ENCODE assay signal across 9 cellular contexts in the genomic region with DNA sequence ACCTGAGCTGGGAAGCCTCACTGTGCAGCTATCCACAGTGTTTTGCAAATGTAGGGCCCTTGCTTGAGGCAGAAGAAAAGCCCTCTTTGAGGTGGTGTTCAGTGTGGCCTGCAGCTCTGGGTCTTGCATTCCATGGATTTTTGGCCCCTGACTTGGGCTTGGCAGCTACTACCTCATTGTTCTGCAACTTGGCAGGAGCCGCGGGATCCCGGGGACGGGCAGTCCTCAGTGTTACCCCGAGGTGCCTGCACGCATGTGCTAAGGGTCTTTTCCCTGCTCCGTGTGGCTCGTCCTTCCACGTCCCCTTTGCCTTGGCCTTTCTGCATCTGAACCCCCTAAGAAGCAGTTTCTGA. TPM values are rescaled to one million over a fixed set of nuclear protein-coding genes. Genes with fewer than 3 reads are reported as not detected.
DNase-seq lines count a peak whose midpoint lies in the region; ATAC-seq and TF ChIP-seq lines count a peak whose summit lies in the region.
"Had no signal": no experiment of that assay in that cellular context is flagged by ENCODE, and none has a peak within 500 bp of the region (broad histone marks: within the 10 kb centered on the region; RNA-seq: fewer than 3 reads in every experiment).

No MANE protein-coding gene starts in this region.

- no TSS peak for BruUV-seq in Panc1 (replicated peaks; lab: Mats Ljungman, UMichigan)

- in situ Hi-C loops in Panc1 (cut with HindIII; ENCODE audit: low pct_unique_long_range_greater_than_20kb, low sequenced_read_pairs): no loop called here

- ATAC-seq in Panc1: peak; percentile 68
- no peak for ATAC-seq in activated CD4-positive, alpha-beta T cell treated with anti-CD3 and anti-CD28 coated beads for 36 hours

- H3K4me3 Mint-ChIP-seq in mesothelial cell of epicardium: no peak overlapping the region
- no peak overlapping the region for H3K4me3 Mint-ChIP-seq in activated CD4-positive, alpha-beta T cell treated with anti-CD3 and anti-CD28 coated beads for 36 hours
- H3K4me3 Mint-ChIP-seq: CD4-positive, alpha-beta T cell had no signal

- H3K4me1 Mint-ChIP-seq in mesothelial cell of epicardium: peaks cover 40% of the 10 kb centered on the region
- H3K4me1 Mint-ChIP-seq in activated CD4-positive, alpha-beta T cell treated with anti-CD3 and anti-CD28 coated beads for 36 hours: peaks cover 11% of the 10 kb centered on the region

- POLR2A ChIA-PET in Panc1 (lab: Charles Lee): no interaction called here
- POLR2A ChIA-PET in activated CD4-positive, alpha-beta T cell treated with anti-CD3 and anti-CD28 coated beads for 36 hours (lab: Charles Lee): no interaction called here

- no peaks in the 10 kb centered on the region for H3K27me3 ChIP-seq in Panc1 (ENCODE audit: control insufficient read depth, insufficient read depth, low read length)

- peak overlapping the region; percentile 94 for H3K27ac ChIP-seq in Panc1 (ENCODE audit: low read length)

- no peaks in the 10 kb centered on the region for H3K36me3 ChIP-seq in Panc1 (ENCODE audit: control insufficient read depth, insufficient read depth, low read length)

- H3K9me3 ChIP-seq in Panc1 (ENCODE audit: control insufficient read depth, insufficient read depth, low read depth, low read length): no peaks in the 10 kb centered on the region

- H3K27ac Mint-ChIP-seq in mesothelial cell of epicardium: peak overlapping the region; percentile 56
- H3K27ac Mint-ChIP-seq in activated CD4-positive, alpha-beta T cell treated with anti-CD3 and anti-CD28 coated beads for 36 hours: no peak overlapping the region
- H3K27ac Mint-ChIP-seq: CD4-positive, alpha-beta T cell had no signal

- CTCF ChIA-PET in Panc1 (lab: Charles Lee): no interaction called here
- CTCF ChIA-PET in activated CD4-positive, alpha-beta T cell treated with anti-CD3 and anti-CD28 coated beads for 36 hours (lab: Charles Lee): interaction anchor here (1.6 kb wide), 1 partner anchor 171 kb away, joined by 3 read pairs; no protein-coding TSS in a partner anchor

- no peak overlapping the region for H3K4me3 ChIP-seq in Panc1 (ENCODE audit: low read depth in 2 of 2, low read length in 2 of 2)

- TF ChIP-seq CTCF in Panc1 (IDR thresholded peaks at IDR 0.05): no peak
- no peak for TF ChIP-seq CTCF in mesothelial cell of epicardium (IDR thresholded peaks at IDR 0.05; ENCODE audit: unreplicated experiment)

- H3K36me3 Mint-ChIP-seq in mesothelial cell of epicardium: no peaks in the 10 kb centered on the region
- H3K36me3 Mint-ChIP-seq in activated CD4-positive, alpha-beta T cell treated with anti-CD3 and anti-CD28 coated beads for 36 hours (ENCODE audit: low read depth): no peaks in the 10 kb centered on the region

- H3K4me1 ChIP-seq in Panc1 (ENCODE audit: control insufficient read depth, insufficient read depth, low read length): peaks cover 93% of the 10 kb centered on the region

- no peaks in the 10 kb centered on the region for H3K27me3 Mint-ChIP-seq in mesothelial cell of epicardium (ENCODE audit: low read depth)
- peaks cover 9% of the 10 kb centered on the region for H3K27me3 Mint-ChIP-seq in activated CD4-positive, alpha-beta T cell treated with anti-CD3 and anti-CD28 coated beads for 36 hours
- H3K27me3 Mint-ChIP-seq: CD4-positive, alpha-beta T cell had no signal

- DNase-seq in AG08395 (ENCODE audit: low spot score) (peak; percentile 96), Panc1 (ENCODE audit: low read depth, low spot score) (peak; percentile 43), fibroblast of peridontal ligament (ENCODE audit: extremely low read depth) (peak; percentile 96), mesothelial cell of epicardium (ENCODE audit: low spot score in 2 of 2, unreplicated experiment in 2 of 2) (peak in 1 of 2 experiments; percentile 61), activated gamma-delta T cell treated with Interleukin-2 at 50 U/mL for 16 hours (no peak), HUDEP-2 (lab: John Stamatoyannopoulos, UW; ENCODE audit: unreplicated experiment in 76 of 76) (no peak)
- no peak for DNase-seq in activated CD4-positive, alpha-beta T cell treated with anti-CD3 and anti-CD28 coated beads for 36 hours
- no peak for DNase-seq in stimulated activated CD4-positive, alpha-beta T cell treated with anti-CD3 and anti-CD28 coated beads, Interleukin-4, amount 100 ng/mL, for 24 hours
- DNase-seq: CD4-positive, alpha-beta T cell had no signal

- no peaks in the 10 kb centered on the region for H3K9me3 Mint-ChIP-seq in mesothelial cell of epicardium
- no peaks in the 10 kb centered on the region for H3K9me3 Mint-ChIP-seq in activated CD4-positive, alpha-beta T cell treated with anti-CD3 and anti-CD28 coated beads for 36 hours (ENCODE audit: low read depth)
- H3K9me3 Mint-ChIP-seq: CD4-positive, alpha-beta T cell had no signal

- intact Hi-C loops in Panc1 (cut with micrococcal nuclease; ENCODE audit: unreplicated experiment): no loop called here
- intact Hi-C loops in activated CD4-positive, alpha-beta T cell treated with anti-CD3 and anti-CD28 coated beads for 36 hours (cut with DNase I, micrococcal nuclease): loop anchor here in 1 of 2 experiments (10.0 kb wide), 1 partner anchor 173 kb away; no protein-coding TSS in a partner anchor

RNA-seq across cellular contexts. Expression of gene NEK6, which starts 39.8 kb away (rescaled TPM):
- total RNA-seq in Panc1 (2021; ENCODE audit: unreplicated experiment): 56.3 TPM
- polyA plus RNA-seq in Panc1 (2012; ENCODE audit: insufficient read length): 74.0 TPM
- total RNA-seq in mesothelial cell of epicardium: 40.5 to 45.5 TPM (median 42.9 TPM) in 3 replicates
- total RNA-seq in activated CD4-positive, alpha-beta T cell treated with anti-CD3 and anti-CD28 coated beads for 36 hours: 10 to 100 TPM in 1 of 2 experiments, 1 to 10 TPM in 1; 6.4 to 10.1 TPM

Comparison
In these comparisons a context has a peak if more than half of its experiments do, and no peak if none do; other contexts are left out.
1. DNase-seq: peak in AG08395 (single experiment), Panc1 (single experiment) and fibroblast of peridontal ligament (single experiment); none in activated CD4-positive, alpha-beta T cell treated with anti-CD3 and anti-CD28 coated beads for 36 hours (single experiment), activated gamma-delta T cell treated with Interleukin-2 at 50 U/mL for 16 hours (single experiment), stimulated activated CD4-positive, alpha-beta T cell treated with anti-CD3 and anti-CD28 coated beads, Interleukin-4, amount 100 ng/mL, for 24 hours (single experiment) and HUDEP-2 (0 of 76).